1 cellular context compared by ENCODE assay signal in the genomic region with DNA sequence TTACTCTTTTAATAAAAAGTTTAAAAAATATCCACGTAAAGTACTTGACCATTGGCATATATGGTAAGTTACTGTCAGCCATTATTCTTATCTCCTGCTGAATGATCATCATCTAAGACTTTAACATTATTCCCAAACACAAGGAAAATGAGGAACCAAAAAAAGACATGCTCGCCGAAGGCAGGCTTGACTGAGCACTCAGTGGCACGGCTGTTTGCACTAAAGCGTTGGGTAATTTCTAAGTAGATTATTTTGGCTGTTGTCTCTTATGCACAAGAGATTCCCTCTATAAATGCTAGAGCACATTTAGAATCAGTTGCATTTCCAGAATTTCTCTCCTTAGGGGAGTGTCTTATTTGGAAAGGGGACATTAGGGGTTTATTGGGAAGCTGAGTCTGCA.
TF ChIP-seq lines count a peak whose summit lies in the region.

No MANE protein-coding gene starts in this region.

TF ChIP-seq in liver, 16 proteins besides CTCF, POLR2A, EP300 and RAD21 (continued from another document):
- TF ChIP-seq, protein P1, sequence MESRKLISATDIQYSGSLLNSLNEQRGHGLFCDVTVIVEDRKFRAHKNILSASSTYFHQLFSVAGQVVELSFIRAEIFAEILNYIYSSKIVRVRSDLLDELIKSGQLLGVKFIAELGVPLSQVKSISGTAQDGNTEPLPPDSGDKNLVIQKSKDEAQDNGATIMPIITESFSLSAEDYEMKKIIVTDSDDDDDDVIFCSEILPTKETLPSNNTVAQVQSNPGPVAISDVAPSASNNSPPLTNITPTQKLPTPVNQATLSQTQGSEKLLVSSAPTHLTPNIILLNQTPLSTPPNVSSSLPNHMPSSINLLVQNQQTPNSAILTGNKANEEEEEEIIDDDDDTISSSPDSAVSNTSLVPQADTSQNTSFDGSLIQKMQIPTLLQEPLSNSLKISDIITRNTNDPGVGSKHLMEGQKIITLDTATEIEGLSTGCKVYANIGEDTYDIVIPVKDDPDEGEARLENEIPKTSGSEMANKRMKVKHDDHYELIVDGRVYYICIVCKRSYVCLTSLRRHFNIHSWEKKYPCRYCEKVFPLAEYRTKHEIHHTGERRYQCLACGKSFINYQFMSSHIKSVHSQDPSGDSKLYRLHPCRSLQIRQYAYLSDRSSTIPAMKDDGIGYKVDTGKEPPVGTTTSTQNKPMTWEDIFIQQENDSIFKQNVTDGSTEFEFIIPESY (IDR thresholded peaks at IDR 0.05) = no peak
- TF ChIP-seq, protein P2, sequence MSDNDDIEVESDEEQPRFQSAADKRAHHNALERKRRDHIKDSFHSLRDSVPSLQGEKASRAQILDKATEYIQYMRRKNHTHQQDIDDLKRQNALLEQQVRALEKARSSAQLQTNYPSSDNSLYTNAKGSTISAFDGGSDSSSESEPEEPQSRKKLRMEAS (IDR thresholded peaks at IDR 0.05) = no peak
- no peak for TF ChIP-seq FOXA2 (IDR thresholded peaks at IDR 0.05)
- no peak for TF ChIP-seq HNF4A (conservative IDR thresholded peaks at IDR 0.05)
TF ChIP-seq in liver: peak in this region for 0.
